Comparison of ENCODE assay signal across 11 cellular contexts in the genomic region with DNA sequence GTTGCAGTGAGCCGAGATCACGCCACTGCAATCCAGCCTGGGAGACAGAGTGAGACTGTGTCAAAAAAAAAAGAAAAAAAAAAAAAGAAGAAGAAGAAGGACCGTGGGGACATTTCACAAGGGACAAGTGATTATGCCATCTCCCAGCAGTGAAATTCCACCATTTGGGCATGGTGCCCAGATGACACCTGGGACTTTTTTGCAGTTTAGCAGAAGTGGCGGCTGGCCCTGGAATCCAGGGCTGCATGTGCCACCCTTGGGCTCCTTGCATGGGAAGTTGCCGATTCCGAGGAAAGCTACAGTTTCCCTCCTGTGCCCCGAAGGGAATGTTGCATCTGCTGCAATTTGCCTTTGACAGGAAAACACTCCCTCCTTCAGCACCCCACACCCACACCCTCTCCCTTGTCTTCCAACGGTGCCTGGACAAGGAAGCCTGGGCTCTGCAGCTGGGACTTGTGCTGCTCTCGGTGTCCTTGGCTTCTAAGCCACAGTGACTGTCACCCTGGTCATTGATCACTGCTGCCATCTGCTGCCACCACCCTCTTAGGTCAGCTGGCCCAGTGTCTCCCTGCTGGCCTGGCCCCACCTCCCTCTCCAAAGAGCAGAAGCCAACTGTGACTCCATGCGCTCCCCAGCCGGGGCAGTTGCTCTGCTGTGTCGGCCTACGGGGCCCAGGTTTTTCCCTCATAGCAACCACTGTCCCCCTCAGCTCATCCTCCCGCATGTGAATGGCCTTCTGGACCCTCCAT. TPM values are rescaled to one million over a fixed set of nuclear protein-coding genes. Genes with fewer than 3 reads are reported as not detected.
DNase-seq lines count a peak whose midpoint lies in the region; ATAC-seq and TF ChIP-seq lines count a peak whose summit lies in the region.
"Had no signal": no experiment of that assay in that cellular context is flagged by ENCODE, and none has a peak within 500 bp of the region (broad histone marks: within the 10 kb centered on the region; RNA-seq: fewer than 3 reads in every experiment).

No MANE protein-coding gene starts in this region.

- H3K27ac Mint-ChIP-seq in activated T-cell treated with anti-CD3 and anti-CD28 coated beads, Interleukin-2, amount 50 U/mL, for 72 hours = no peak overlapping the region

- no peak overlapping the region for H3K4me3 Mint-ChIP-seq in activated T-cell treated with anti-CD3 and anti-CD28 coated beads, Interleukin-2, amount 50 U/mL, for 72 hours

- H3K36me3 Mint-ChIP-seq in activated T-cell treated with anti-CD3 and anti-CD28 coated beads, Interleukin-2, amount 50 U/mL, for 72 hours (ENCODE audit: insufficient read depth in 2 of 2) = no peaks in the 10 kb centered on the region

- DNase-seq in DMS53 treated with DMSO at 0.1 percent for 48 hours (lab: John Stamatoyannopoulos, UW; ENCODE audit: unreplicated experiment) (peak; percentile 88), NCI-H82 treated with DMSO at 0.1 percent for 48 hours (lab: John Stamatoyannopoulos, UW; ENCODE audit: unreplicated experiment) (peak; percentile 3), foreskin keratinocyte (peak in 1 of 2 donors; percentile 4), putamen (ENCODE audit: low spot score) (peak; percentile 8), GM19240 (ENCODE audit: insufficient read length, low spot score) (no peak), left colon (no peak)
- DNase-seq in stimulated activated CD8-positive, alpha-beta memory T cell treated with anti-CD3 and anti-CD28 coated beads, Interleukin-4, amount 100 ng/mL, for 48 hours = no peak
- no peak for DNase-seq in activated T-cell treated with anti-CD3 and anti-CD28 coated beads, Interleukin-2, amount 50 U/mL, for 72 hours
- DNase-seq: COR-L47, Kasumi-1 had no signal

- no peak for ATAC-seq in foreskin keratinocyte
- no peak for ATAC-seq in activated T-cell treated with anti-CD3 and anti-CD28 coated beads, Interleukin-2, amount 50 U/mL, for 72 hours (replicated peaks in 1 of 2)
- no peak for ATAC-seq in left colon

- intact Hi-C loops in left colon (cut with DNase I, micrococcal nuclease) = loop anchor here in 1 of 2 donors (10.0 kb wide), 1 partner anchor 250 kb away; no protein-coding TSS in a partner anchor

- no peaks in the 10 kb centered on the region for H3K27me3 ChIP-seq in foreskin keratinocyte

- no peaks in the 10 kb centered on the region for H3K27me3 Mint-ChIP-seq in activated T-cell treated with anti-CD3 and anti-CD28 coated beads, Interleukin-2, amount 50 U/mL, for 72 hours (ENCODE audit: low read depth)

- no peaks in the 10 kb centered on the region for H3K4me1 ChIP-seq in foreskin keratinocyte

- no peak overlapping the region for H3K27ac ChIP-seq in foreskin keratinocyte

- no peaks in the 10 kb centered on the region for H3K9me3 Mint-ChIP-seq in activated T-cell treated with anti-CD3 and anti-CD28 coated beads, Interleukin-2, amount 50 U/mL, for 72 hours

- TF ChIP-seq CTCF in foreskin keratinocyte (conservative IDR thresholded peaks at IDR 0.05) = peak; percentile 25

- H3K4me1 Mint-ChIP-seq in activated T-cell treated with anti-CD3 and anti-CD28 coated beads, Interleukin-2, amount 50 U/mL, for 72 hours (ENCODE audit: low read depth) = no peaks in the 10 kb centered on the region

RNA-seq across cellular contexts. Expression of a gene that starts 56.4 kb away (rescaled TPM):
- total RNA-seq in foreskin keratinocyte (not detected in 2 replicates), left colon (not detected)
- polyA plus RNA-seq in foreskin keratinocyte = not detected in 2 replicates
- not detected for total RNA-seq in activated T-cell treated with anti-CD3 and anti-CD28 coated beads, Interleukin-2, amount 50 U/mL, for 72 hours
- total RNA-seq: subcutaneous adipose tissue had no signal

RNA-seq across cellular contexts. Expression of a gene that starts 56.9 kb away (rescaled TPM):
- total RNA-seq in foreskin keratinocyte (1.5 and 7.5 TPM in 2 replicates), left colon (10 to 100 TPM in 1 of 2 donors, 1 to 10 TPM in 1; 6.9 to 13.4 TPM)
- polyA plus RNA-seq in foreskin keratinocyte = 0.96 and 5.4 TPM in 2 replicates
- total RNA-seq in activated T-cell treated with anti-CD3 and anti-CD28 coated beads, Interleukin-2, amount 50 U/mL, for 72 hours = not detected

Comparison
In these comparisons a context has a peak if more than half of its experiments do, and no peak if none do; other contexts are left out.
1. DNase-seq: peak in DMS53 treated with DMSO at 0.1 percent for 48 hours (single experiment), NCI-H82 treated with DMSO at 0.1 percent for 48 hours (single experiment) and putamen (single experiment); none in stimulated activated CD8-positive, alpha-beta memory T cell treated with anti-CD3 and anti-CD28 coated beads, Interleukin-4, amount 100 ng/mL, for 48 hours (single experiment), activated T-cell treated with anti-CD3 and anti-CD28 coated beads, Interleukin-2, amount 50 U/mL, for 72 hours (0 of 2), GM19240 (single experiment) and left colon (0 of 2).